In the genomic region with DNA sequence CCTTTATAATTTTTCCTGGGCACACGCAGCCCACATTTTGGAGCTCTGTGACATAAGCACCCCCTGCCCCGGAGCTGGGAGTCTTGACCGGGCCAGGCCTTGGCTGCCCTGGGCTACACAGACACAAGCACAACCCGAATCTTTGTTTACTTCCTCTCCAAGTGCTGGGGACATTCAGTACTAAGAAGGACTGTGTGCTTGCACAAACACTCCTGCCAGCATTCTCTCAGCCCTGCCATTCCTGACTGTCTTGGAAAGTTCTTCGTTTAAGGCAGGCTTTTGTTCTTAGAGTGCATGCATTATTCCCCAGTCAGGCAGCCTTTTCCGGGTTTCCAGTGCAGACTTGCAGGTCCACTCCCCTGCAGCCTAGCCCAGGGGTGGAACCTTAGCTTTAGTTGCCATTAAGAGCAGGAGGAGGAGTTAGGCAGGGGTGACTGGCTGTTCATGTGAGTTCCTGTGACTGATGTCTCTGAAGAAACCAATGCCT, we compare ENCODE assay signal across 2 cellular contexts.
TF ChIP-seq lines count a peak whose summit lies in the region.

No MANE protein-coding gene starts in this region.

TF ChIP-seq in GM23338, 12 proteins besides CTCF, POLR2A, EP300 and RAD21 (continued from another document):
- TF ChIP-seq NANOG (IDR thresholded peaks at IDR 0.05; ENCODE audit: borderline replicate concordance): peak; percentile 51
- no peak for TF ChIP-seq CREB1 (CRISPR knock-in tag; IDR thresholded peaks at IDR 0.05; ENCODE audit: low read depth)
- TF ChIP-seq STAT1 (IDR thresholded peaks at IDR 0.05; ENCODE audit: unreplicated experiment): no peak
- no peak for TF ChIP-seq EZH2 (IDR thresholded peaks at IDR 0.05; ENCODE audit: low read depth, unreplicated experiment)
- no peak for TF ChIP-seq ZNF114 (CRISPR knock-in tag; IDR thresholded peaks at IDR 0.05)
- TF ChIP-seq, protein P1, sequence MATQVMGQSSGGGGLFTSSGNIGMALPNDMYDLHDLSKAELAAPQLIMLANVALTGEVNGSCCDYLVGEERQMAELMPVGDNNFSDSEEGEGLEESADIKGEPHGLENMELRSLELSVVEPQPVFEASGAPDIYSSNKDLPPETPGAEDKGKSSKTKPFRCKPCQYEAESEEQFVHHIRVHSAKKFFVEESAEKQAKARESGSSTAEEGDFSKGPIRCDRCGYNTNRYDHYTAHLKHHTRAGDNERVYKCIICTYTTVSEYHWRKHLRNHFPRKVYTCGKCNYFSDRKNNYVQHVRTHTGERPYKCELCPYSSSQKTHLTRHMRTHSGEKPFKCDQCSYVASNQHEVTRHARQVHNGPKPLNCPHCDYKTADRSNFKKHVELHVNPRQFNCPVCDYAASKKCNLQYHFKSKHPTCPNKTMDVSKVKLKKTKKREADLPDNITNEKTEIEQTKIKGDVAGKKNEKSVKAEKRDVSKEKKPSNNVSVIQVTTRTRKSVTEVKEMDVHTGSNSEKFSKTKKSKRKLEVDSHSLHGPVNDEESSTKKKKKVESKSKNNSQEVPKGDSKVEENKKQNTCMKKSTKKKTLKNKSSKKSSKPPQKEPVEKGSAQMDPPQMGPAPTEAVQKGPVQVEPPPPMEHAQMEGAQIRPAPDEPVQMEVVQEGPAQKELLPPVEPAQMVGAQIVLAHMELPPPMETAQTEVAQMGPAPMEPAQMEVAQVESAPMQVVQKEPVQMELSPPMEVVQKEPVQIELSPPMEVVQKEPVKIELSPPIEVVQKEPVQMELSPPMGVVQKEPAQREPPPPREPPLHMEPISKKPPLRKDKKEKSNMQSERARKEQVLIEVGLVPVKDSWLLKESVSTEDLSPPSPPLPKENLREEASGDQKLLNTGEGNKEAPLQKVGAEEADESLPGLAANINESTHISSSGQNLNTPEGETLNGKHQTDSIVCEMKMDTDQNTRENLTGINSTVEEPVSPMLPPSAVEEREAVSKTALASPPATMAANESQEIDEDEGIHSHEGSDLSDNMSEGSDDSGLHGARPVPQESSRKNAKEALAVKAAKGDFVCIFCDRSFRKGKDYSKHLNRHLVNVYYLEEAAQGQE (IDR thresholded peaks at IDR 0.05; ENCODE audit: unreplicated experiment): no peak
- TF ChIP-seq POLR2AphosphoS5 (IDR thresholded peaks at IDR 0.05; ENCODE audit: low read depth): 0 out of 2 replicates have a peak, but pooled peaks have one; percentile 27
- no peak for TF ChIP-seq EZH2phosphoT487 (IDR thresholded peaks at IDR 0.05; ENCODE audit: unreplicated experiment)
- no peak for TF ChIP-seq ZNF331 (CRISPR knock-in tag; IDR thresholded peaks at IDR 0.05; ENCODE audit: low read depth)
- TF ChIP-seq, protein P2, sequence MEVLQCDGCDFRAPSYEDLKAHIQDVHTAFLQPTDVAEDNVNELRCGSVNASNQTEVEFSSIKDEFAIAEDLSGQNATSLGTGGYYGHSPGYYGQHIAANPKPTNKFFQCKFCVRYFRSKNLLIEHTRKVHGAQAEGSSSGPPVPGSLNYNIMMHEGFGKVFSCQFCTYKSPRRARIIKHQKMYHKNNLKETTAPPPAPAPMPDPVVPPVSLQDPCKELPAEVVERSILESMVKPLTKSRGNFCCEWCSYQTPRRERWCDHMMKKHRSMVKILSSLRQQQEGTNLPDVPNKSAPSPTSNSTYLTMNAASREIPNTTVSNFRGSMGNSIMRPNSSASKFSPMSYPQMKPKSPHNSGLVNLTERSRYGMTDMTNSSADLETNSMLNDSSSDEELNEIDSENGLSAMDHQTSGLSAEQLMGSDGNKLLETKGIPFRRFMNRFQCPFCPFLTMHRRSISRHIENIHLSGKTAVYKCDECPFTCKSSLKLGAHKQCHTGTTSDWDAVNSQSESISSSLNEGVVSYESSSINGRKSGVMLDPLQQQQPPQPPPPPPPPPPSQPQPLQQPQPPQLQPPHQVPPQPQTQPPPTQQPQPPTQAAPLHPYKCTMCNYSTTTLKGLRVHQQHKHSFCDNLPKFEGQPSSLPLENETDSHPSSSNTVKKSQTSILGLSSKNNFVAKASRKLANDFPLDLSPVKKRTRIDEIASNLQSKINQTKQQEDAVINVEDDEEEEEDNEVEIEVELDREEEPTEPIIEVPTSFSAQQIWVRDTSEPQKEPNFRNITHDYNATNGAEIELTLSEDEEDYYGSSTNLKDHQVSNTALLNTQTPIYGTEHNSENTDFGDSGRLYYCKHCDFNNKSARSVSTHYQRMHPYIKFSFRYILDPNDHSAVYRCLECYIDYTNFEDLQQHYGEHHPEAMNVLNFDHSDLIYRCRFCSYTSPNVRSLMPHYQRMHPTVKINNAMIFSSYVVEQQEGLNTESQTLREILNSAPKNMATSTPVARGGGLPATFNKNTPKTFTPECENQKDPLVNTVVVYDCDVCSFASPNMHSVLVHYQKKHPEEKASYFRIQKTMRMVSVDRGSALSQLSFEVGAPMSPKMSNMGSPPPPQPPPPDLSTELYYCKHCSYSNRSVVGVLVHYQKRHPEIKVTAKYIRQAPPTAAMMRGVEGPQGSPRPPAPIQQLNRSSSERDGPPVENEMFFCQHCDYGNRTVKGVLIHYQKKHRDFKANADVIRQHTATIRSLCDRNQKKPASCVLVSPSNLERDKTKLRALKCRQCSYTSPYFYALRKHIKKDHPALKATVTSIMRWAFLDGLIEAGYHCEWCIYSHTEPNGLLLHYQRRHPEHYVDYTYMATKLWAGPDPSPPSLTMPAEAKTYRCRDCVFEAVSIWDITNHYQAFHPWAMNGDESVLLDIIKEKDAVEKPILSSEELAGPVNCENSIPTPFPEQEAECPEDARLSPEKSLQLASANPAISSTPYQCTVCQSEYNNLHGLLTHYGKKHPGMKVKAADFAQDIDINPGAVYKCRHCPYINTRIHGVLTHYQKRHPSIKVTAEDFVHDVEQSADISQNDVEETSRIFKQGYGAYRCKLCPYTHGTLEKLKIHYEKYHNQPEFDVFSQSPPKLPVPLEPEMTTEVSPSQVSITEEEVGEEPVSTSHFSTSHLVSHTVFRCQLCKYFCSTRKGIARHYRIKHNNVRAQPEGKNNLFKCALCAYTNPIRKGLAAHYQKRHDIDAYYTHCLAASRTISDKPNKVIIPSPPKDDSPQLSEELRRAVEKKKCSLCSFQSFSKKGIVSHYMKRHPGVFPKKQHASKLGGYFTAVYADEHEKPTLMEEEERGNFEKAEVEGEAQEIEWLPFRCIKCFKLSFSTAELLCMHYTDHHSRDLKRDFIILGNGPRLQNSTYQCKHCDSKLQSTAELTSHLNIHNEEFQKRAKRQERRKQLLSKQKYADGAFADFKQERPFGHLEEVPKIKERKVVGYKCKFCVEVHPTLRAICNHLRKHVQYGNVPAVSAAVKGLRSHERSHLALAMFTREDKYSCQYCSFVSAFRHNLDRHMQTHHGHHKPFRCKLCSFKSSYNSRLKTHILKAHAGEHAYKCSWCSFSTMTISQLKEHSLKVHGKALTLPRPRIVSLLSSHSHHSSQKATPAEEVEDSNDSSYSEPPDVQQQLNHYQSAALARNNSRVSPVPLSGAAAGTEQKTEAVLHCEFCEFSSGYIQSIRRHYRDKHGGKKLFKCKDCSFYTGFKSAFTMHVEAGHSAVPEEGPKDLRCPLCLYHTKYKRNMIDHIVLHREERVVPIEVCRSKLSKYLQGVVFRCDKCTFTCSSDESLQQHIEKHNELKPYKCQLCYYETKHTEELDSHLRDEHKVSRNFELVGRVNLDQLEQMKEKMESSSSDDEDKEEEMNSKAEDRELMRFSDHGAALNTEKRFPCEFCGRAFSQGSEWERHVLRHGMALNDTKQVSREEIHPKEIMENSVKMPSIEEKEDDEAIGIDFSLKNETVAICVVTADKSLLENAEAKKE (CRISPR knock-in tag; IDR thresholded peaks at IDR 0.05): no peak
- no peak for TF ChIP-seq JUNB (IDR thresholded peaks at IDR 0.05; ENCODE audit: unreplicated experiment)

TF ChIP-seq in HepG2, 621 proteins besides CTCF, POLR2A, EP300 and RAD21 (continued from another document):
- TF ChIP-seq, protein P3, sequence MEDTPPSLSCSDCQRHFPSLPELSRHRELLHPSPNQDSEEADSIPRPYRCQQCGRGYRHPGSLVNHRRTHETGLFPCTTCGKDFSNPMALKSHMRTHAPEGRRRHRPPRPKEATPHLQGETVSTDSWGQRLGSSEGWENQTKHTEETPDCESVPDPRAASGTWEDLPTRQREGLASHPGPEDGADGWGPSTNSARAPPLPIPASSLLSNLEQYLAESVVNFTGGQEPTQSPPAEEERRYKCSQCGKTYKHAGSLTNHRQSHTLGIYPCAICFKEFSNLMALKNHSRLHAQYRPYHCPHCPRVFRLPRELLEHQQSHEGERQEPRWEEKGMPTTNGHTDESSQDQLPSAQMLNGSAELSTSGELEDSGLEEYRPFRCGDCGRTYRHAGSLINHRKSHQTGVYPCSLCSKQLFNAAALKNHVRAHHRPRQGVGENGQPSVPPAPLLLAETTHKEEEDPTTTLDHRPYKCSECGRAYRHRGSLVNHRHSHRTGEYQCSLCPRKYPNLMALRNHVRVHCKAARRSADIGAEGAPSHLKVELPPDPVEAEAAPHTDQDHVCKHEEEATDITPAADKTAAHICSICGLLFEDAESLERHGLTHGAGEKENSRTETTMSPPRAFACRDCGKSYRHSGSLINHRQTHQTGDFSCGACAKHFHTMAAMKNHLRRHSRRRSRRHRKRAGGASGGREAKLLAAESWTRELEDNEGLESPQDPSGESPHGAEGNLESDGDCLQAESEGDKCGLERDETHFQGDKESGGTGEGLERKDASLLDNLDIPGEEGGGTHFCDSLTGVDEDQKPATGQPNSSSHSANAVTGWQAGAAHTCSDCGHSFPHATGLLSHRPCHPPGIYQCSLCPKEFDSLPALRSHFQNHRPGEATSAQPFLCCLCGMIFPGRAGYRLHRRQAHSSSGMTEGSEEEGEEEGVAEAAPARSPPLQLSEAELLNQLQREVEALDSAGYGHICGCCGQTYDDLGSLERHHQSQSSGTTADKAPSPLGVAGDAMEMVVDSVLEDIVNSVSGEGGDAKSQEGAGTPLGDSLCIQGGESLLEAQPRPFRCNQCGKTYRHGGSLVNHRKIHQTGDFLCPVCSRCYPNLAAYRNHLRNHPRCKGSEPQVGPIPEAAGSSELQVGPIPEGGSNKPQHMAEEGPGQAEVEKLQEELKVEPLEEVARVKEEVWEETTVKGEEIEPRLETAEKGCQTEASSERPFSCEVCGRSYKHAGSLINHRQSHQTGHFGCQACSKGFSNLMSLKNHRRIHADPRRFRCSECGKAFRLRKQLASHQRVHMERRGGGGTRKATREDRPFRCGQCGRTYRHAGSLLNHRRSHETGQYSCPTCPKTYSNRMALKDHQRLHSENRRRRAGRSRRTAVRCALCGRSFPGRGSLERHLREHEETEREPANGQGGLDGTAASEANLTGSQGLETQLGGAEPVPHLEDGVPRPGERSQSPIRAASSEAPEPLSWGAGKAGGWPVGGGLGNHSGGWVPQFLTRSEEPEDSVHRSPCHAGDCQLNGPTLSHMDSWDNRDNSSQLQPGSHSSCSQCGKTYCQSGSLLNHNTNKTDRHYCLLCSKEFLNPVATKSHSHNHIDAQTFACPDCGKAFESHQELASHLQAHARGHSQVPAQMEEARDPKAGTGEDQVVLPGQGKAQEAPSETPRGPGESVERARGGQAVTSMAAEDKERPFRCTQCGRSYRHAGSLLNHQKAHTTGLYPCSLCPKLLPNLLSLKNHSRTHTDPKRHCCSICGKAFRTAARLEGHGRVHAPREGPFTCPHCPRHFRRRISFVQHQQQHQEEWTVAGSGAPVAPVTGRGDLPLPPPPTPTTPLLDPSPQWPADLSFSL (CRISPR knock-in tag; IDR thresholded peaks at IDR 0.05): no peak
- TF ChIP-seq ZNF317 (CRISPR knock-in tag; IDR thresholded peaks at IDR 0.05) (no peak), BCL6 (CRISPR knock-in tag; IDR thresholded peaks at IDR 0.05) (0 out of 2 replicates have a peak, but pooled peaks have one; percentile 9), ZSCAN29 (CRISPR knock-in tag; conservative IDR thresholded peaks at IDR 0.05) (peak; percentile 69; the same call in 1 of the 2 replicates), TOE1 (CRISPR knock-in tag; IDR thresholded peaks at IDR 0.05) (no peak), FOXA1 (IDR thresholded peaks at IDR 0.05) (no peak), FOXA1 (CRISPR knock-in tag; IDR thresholded peaks at IDR 0.05) (0 out of 2 replicates have a peak, but pooled peaks have one; percentile 18), PAX8 (CRISPR knock-in tag; IDR thresholded peaks at IDR 0.05; ENCODE audit: borderline replicate concordance) (no peak), XBP1 (CRISPR knock-in tag; IDR thresholded peaks at IDR 0.05) (no peak)
- TF ChIP-seq, protein P4, sequence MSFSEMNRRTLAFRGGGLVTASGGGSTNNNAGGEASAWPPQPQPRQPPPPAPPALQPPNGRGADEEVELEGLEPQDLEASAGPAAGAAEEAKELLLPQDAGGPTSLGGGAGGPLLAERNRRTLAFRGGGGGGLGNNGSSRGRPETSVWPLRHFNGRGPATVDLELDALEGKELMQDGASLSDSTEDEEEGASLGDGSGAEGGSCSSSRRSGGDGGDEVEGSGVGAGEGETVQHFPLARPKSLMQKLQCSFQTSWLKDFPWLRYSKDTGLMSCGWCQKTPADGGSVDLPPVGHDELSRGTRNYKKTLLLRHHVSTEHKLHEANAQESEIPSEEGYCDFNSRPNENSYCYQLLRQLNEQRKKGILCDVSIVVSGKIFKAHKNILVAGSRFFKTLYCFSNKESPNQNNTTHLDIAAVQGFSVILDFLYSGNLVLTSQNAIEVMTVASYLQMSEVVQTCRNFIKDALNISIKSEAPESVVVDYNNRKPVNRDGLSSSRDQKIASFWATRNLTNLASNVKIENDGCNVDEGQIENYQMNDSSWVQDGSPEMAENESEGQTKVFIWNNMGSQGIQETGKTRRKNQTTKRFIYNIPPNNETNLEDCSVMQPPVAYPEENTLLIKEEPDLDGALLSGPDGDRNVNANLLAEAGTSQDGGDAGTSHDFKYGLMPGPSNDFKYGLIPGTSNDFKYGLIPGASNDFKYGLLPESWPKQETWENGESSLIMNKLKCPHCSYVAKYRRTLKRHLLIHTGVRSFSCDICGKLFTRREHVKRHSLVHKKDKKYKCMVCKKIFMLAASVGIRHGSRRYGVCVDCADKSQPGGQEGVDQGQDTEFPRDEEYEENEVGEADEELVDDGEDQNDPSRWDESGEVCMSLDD (CRISPR knock-in tag; IDR thresholded peaks at IDR 0.05; ENCODE audit: borderline replicate concordance): no peak
- TF ChIP-seq, protein P5, sequence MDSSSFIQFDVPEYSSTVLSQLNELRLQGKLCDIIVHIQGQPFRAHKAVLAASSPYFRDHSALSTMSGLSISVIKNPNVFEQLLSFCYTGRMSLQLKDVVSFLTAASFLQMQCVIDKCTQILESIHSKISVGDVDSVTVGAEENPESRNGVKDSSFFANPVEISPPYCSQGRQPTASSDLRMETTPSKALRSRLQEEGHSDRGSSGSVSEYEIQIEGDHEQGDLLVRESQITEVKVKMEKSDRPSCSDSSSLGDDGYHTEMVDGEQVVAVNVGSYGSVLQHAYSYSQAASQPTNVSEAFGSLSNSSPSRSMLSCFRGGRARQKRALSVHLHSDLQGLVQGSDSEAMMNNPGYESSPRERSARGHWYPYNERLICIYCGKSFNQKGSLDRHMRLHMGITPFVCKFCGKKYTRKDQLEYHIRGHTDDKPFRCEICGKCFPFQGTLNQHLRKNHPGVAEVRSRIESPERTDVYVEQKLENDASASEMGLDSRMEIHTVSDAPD (CRISPR knock-in tag; IDR thresholded peaks at IDR 0.05): no peak
- TF ChIP-seq, protein P6, sequence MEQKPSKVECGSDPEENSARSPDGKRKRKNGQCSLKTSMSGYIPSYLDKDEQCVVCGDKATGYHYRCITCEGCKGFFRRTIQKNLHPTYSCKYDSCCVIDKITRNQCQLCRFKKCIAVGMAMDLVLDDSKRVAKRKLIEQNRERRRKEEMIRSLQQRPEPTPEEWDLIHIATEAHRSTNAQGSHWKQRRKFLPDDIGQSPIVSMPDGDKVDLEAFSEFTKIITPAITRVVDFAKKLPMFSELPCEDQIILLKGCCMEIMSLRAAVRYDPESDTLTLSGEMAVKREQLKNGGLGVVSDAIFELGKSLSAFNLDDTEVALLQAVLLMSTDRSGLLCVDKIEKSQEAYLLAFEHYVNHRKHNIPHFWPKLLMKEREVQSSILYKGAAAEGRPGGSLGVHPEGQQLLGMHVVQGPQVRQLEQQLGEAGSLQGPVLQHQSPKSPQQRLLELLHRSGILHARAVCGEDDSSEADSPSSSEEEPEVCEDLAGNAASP (CRISPR knock-in tag; IDR thresholded peaks at IDR 0.05; ENCODE audit: borderline replicate concordance): no peak
